Comparison of ENCODE assay signal across 1 cellular context in genomic region chr1:208136459-208137143, GRCh38.
TF ChIP-seq lines count a peak whose summit lies in the region.

No MANE protein-coding gene starts in this region.

TF ChIP-seq in WTC11, 78 proteins besides CTCF, POLR2A, EP300 and RAD21 (continued from another document):
- TF ChIP-seq ZNF532 (CRISPR knock-in tag; IDR thresholded peaks at IDR 0.05; ENCODE audit: borderline replicate concordance): no peak
- no peak for TF ChIP-seq SOX15 (CRISPR knock-in tag; IDR thresholded peaks at IDR 0.05)
- no peak for TF ChIP-seq GRHL2 (CRISPR knock-in tag; IDR thresholded peaks at IDR 0.05; ENCODE audit: insufficient replicate concordance, severe bottlenecking)
- TF ChIP-seq ATF6 (CRISPR knock-in tag; IDR thresholded peaks at IDR 0.05): no peak
- TF ChIP-seq ETV6 (CRISPR knock-in tag; IDR thresholded peaks at IDR 0.05): no peak
- no peak for TF ChIP-seq TP53 (CRISPR knock-in tag; IDR thresholded peaks at IDR 0.05)
- no peak for TF ChIP-seq ZNF423 (CRISPR knock-in tag; IDR thresholded peaks at IDR 0.05)
